In the genomic region with DNA sequence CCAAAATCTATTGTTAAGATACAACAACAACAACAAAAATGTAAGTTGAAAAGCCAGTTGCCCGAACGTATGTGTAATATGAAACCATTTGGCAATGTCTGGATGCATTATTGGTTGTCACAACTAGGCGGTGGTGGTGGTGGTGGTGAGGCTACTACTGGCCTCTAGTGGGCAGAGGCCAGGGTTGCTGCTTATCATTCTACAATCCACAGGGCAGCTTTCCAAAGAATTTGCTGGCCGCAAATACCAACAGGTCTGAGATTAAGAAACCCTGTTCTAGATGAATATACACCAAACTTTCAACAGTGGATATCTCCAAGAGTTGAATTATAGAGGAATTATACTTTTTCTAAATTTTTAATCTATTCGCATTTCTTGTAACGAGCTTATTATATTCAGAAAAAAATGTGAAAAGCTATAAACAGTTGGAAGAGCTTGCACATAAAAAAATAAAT, we compare ENCODE assay signal across 8 cellular contexts. TPM values are rescaled to one million over a fixed set of nuclear protein-coding genes. Genes with fewer than 3 reads are reported as not detected.
DNase-seq lines count a peak whose midpoint lies in the region; ATAC-seq and TF ChIP-seq lines count a peak whose summit lies in the region.

No MANE protein-coding gene starts in this region.

- no peak for TF ChIP-seq POLR2A in prostate gland (IDR thresholded peaks at IDR 0.05)

- TF ChIP-seq CTCF in foreskin keratinocyte (conservative IDR thresholded peaks at IDR 0.05) (no peak), prostate gland (IDR thresholded peaks at IDR 0.05) (no peak)

- peak; percentile 32 for ATAC-seq in SK-N-SH treated with all-trans-retinoic acid at 6 μM for 48 hours
- peak; percentile 77 for ATAC-seq in foreskin keratinocyte
- ATAC-seq in HG02610 (IDR thresholded peaks at IDR 0.05; ENCODE audit: unreplicated experiment) = no peak

- H3K27ac ChIP-seq in foreskin keratinocyte (peak overlapping the region; percentile 73), prostate gland (peak overlapping the region; percentile 62 to 64)

- 43% methylated on average over 6 of the region's 6 CpGs for WGBS in prostate gland

- intact Hi-C loops in prostate gland (cut with DNase I) = loop anchor here (2.0 to 10.0 kb wide), 2 partner anchors 66 to 300 kb away; no protein-coding TSS in a partner anchor

- H3K4me3 ChIP-seq in prostate gland = no peak overlapping the region

- no peaks in the 10 kb centered on the region for H3K27me3 ChIP-seq in foreskin keratinocyte
- H3K27me3 ChIP-seq in prostate gland (replicated peaks; ENCODE audit: insufficient read depth) = no peaks in the 10 kb centered on the region

- no peaks in the 10 kb centered on the region for H3K36me3 ChIP-seq in prostate gland

- H3K4me1 ChIP-seq in foreskin keratinocyte = peaks cover 28% of the 10 kb centered on the region
- no peaks in the 10 kb centered on the region for H3K4me1 ChIP-seq in prostate gland (replicated peaks)

- H3K9me3 ChIP-seq in prostate gland = no peaks in the 10 kb centered on the region

- DNase-seq in GM04504 (ENCODE audit: low read depth) (peak; percentile 54), HT-29 (ENCODE audit: low spot score) (peak; percentile 88), foreskin keratinocyte (peak; percentile 40 to 86), prostate gland (ENCODE audit: low spot score) (no peak), DMS153 (lab: John Stamatoyannopoulos, UW) (no peak), epidermal melanocyte (ENCODE audit: insufficient read length, low spot score) (no peak)

TF ChIP-seq in SK-N-SH treated with all-trans-retinoic acid at 6 μM for 48 hours, 23 proteins besides CTCF, POLR2A, EP300 and RAD21:
- TF ChIP-seq ESRRG (CRISPR knock-in tag; IDR thresholded peaks at IDR 0.05) = no peak

RNA-seq across cellular contexts. Expression of gene ZNF697, which starts 26.8 kb away (rescaled TPM):
- 1.3 and 1.8 TPM in 2 replicates for total RNA-seq in HT-29 (2014; rRNA removed; shearing (Covaris generic))
- total RNA-seq in foreskin keratinocyte (6.7 and 7.7 TPM in 2 replicates), prostate gland (10 to 100 TPM; 17.4 to 25.6 TPM)
- polyA plus RNA-seq in foreskin keratinocyte = 2.1 TPM in 2 replicates

RNA-seq across cellular contexts. Expression of gene PHGDH, which starts 36.9 kb away (rescaled TPM):
- total RNA-seq in HT-29 (2014; rRNA removed; shearing (Covaris generic)) = 59.1 and 60.3 TPM in 2 replicates
- total RNA-seq in foreskin keratinocyte (104 and 195 TPM in 2 replicates), prostate gland (100 to 1,000 TPM; 185 to 307 TPM)
- 121 and 247 TPM in 2 replicates for polyA plus RNA-seq in foreskin keratinocyte

Comparison
In these comparisons a context has a peak if more than half of its experiments do, and no peak if none do; other contexts are left out.
1. DNase-seq: peak in GM04504 (single experiment), HT-29 (single experiment) and foreskin keratinocyte (2 of 2); none in prostate gland (single experiment), DMS153 (single experiment) and epidermal melanocyte (single experiment).